Comparison of ENCODE assay signal across 22 cellular contexts in the genomic region with DNA sequence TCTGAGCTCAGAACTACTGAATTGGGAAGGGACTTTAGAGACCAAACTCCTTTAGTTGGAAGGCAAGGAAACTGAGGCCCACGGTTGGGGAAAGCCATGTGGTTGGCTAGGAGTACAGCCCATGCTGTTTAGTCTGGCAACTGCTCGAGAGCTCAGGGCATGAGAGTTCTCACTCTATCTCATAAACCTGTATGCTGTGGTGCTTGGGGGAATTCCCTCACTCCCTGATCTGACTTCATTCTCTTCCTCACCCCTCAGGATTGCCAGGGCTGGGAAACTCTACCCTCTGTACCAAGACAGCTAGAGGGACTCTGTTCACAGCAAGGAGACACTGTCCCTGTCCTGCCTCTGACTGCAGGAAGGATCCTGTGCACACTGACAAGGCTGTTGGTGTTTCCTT.
"Had no signal": no experiment of that assay in that cellular context is flagged by ENCODE, and none has a peak within 500 bp of the region (broad histone marks: within the 10 kb centered on the region; RNA-seq: fewer than 3 reads in every experiment).

No MANE protein-coding gene starts in this region.

- H3K27me3 Mint-ChIP-seq: brain had no signal

- H3K9me3 Mint-ChIP-seq: activated naive CD4-positive, alpha-beta T cell treated with anti-CD3 and anti-CD28 coated beads, Interleukin-2, amount 10 ng/mL, durations not matched to agents 7 days and 5 days had no signal

- H3K27ac ChIP-seq: heart left ventricle, lower lobe of right lung, skin epidermis, stomach, thoracic aorta had no signal

- H3K4me3 Mint-ChIP-seq: activated CD8-positive, alpha-beta T cell treated with anti-CD3 and anti-CD28 coated beads, Interleukin-2, amount 10 ng/mL, durations not matched to agents 7 days and 5 days; activated naive CD4-positive, alpha-beta T cell treated with anti-CD3 and anti-CD28 coated beads, Interleukin-2, amount 10 ng/mL, durations not matched to agents 7 days and 5 days; brain; immature natural killer cell had no signal

- H3K27me3 ChIP-seq: heart left ventricle, stomach had no signal

- ATAC-seq: activated CD8-positive, alpha-beta T cell treated with anti-CD3 and anti-CD28 coated beads, Interleukin-2, amount 10 ng/mL, durations not matched to agents 7 days and 5 days; heart left ventricle; lower lobe of right lung; right cardiac atrium; SK-N-SH treated with all-trans-retinoic acid at 6 μM for 48 hours had no signal

- H3K27ac Mint-ChIP-seq: activated CD8-positive, alpha-beta T cell treated with anti-CD3 and anti-CD28 coated beads, Interleukin-2, amount 10 ng/mL, durations not matched to agents 7 days and 5 days; activated naive CD4-positive, alpha-beta T cell treated with anti-CD3 and anti-CD28 coated beads, Interleukin-2, amount 10 ng/mL, durations not matched to agents 7 days and 5 days; immature natural killer cell; progenitor cell of endocrine pancreas had no signal

- DNase-seq: activated CD4-positive, CD25-positive, alpha-beta regulatory T cell treated with anti-CD3 and anti-CD28 coated beads, Interleukin-2, amount 50 U/mL, for 72 hours; activated CD8-positive, alpha-beta memory T cell treated with anti-CD3 and anti-CD28 coated beads, Interleukin-2, amount 50 U/mL, for 4 hours; activated CD8-positive, alpha-beta T cell treated with anti-CD3 and anti-CD28 coated beads, Interleukin-2, amount 10 ng/mL, durations not matched to agents 7 days and 5 days; activated naive CD4-positive, alpha-beta T cell treated with anti-CD3 and anti-CD28 coated beads, Interleukin-2, amount 10 ng/mL, durations not matched to agents 7 days and 5 days; amniotic stem cell; central memory CD4-positive, alpha-beta T cell; effector CD8-positive, alpha-beta T cell; heart left ventricle; immature natural killer cell; lower lobe of right lung; right cardiac atrium; stimulated activated CD4-positive, alpha-beta T cell treated with anti-CD3 and anti-CD28 coated beads, Interleukin-15, amount 100 ng/mL, for 24 hours; stimulated activated CD4-positive, alpha-beta T cell treated with anti-CD3 and anti-CD28 coated beads, Interleukin-4, amount 100 ng/mL, for 4 hours; stimulated activated CD8-positive, alpha-beta memory T cell treated with anti-CD3 and anti-CD28 coated beads, Interleukin-4, amount 100 ng/mL, for 48 hours; stomach; T-helper 1 cell; T1000 had no signal

- H3K4me1 ChIP-seq: heart left ventricle, lower lobe of right lung, stomach had no signal

- H3K4me1 Mint-ChIP-seq: activated naive CD4-positive, alpha-beta T cell treated with anti-CD3 and anti-CD28 coated beads, Interleukin-2, amount 10 ng/mL, durations not matched to agents 7 days and 5 days; immature natural killer cell had no signal

- H3K36me3 Mint-ChIP-seq: activated naive CD4-positive, alpha-beta T cell treated with anti-CD3 and anti-CD28 coated beads, Interleukin-2, amount 10 ng/mL, durations not matched to agents 7 days and 5 days; brain; immature natural killer cell had no signal
